1 cellular context compared by ENCODE assay signal in genomic region chr16:85488414-85488813, GRCh38.
A peak's percentile ranks its signal among the peaks of the same experiment; 100 is the strongest.
TF ChIP-seq lines count a peak whose summit lies in the region.

No MANE protein-coding gene starts in this region.

TF ChIP-seq in HepG2, 621 proteins besides CTCF, POLR2A, EP300 and RAD21 (continued from another document):
- TF ChIP-seq ZNF414 (CRISPR knock-in tag; IDR thresholded peaks at IDR 0.05) = no peak
- peak; percentile 49; the same call in 1 of the 2 replicates for TF ChIP-seq CEBPB (IDR thresholded peaks at IDR 0.05; ENCODE audit: borderline replicate concordance, low read depth, low read length)
- TF ChIP-seq BCL6 (CRISPR knock-in tag; IDR thresholded peaks at IDR 0.05) = peak; percentile 50; the same call in 1 of the 2 replicates
- no peak for TF ChIP-seq ZC3H13 (CRISPR knock-in tag; IDR thresholded peaks at IDR 0.05)
- 0 out of 2 replicates have a peak, but pooled peaks have one; percentile 43 for TF ChIP-seq ZNF572 (CRISPR knock-in tag; IDR thresholded peaks at IDR 0.05)
- TF ChIP-seq ZNF276 (CRISPR knock-in tag; IDR thresholded peaks at IDR 0.05; ENCODE audit: low read depth) = no peak
- TF ChIP-seq REXO4 (CRISPR knock-in tag; IDR thresholded peaks at IDR 0.05; ENCODE audit: borderline replicate concordance) = no peak
- peak; percentile 54 for TF ChIP-seq RARA (CRISPR knock-in tag; IDR thresholded peaks at IDR 0.05)
- no peak for TF ChIP-seq ZNF543 (CRISPR knock-in tag; IDR thresholded peaks at IDR 0.05)
TF ChIP-seq in HepG2: peak in this region for 8.
